ENCODE assay signal across 9 cellular contexts in genomic region chrX:118115948-118116307, GRCh38. TPM values are rescaled to one million over a fixed set of nuclear protein-coding genes. Genes with fewer than 3 reads are reported as not detected.
DNase-seq lines count a peak whose midpoint lies in the region; ATAC-seq, FAIRE-seq and TF ChIP-seq lines count a peak whose summit lies in the region.
"Had no signal": no experiment of that assay in that cellular context is flagged by ENCODE, and none has a peak within 500 bp of the region (broad histone marks: within the 10 kb centered on the region; RNA-seq: fewer than 3 reads in every experiment).

No MANE protein-coding gene starts in this region.

- CTCF ChIA-PET in activated CD4-positive, alpha-beta T cell treated with anti-CD3 and anti-CD28 coated beads for 36 hours (lab: Charles Lee): no interaction called here
- CTCF ChIA-PET in GM12878 (lab: Yijun Ruan, JAX): interaction anchor here (0.7 to 0.8 kb wide), 2 partner anchors 51 to 110 kb away, joined by 3 read pairs; no protein-coding TSS in a partner anchor

- H3K79me2 ChIP-seq in GM12878 (ENCODE audit: control insufficient read depth, insufficient read depth, low read length): no peaks in the 10 kb centered on the region

- ATAC-seq in activated CD4-positive, alpha-beta T cell treated with anti-CD3 and anti-CD28 coated beads for 36 hours: no peak
- peak; percentile 18 for ATAC-seq in GM12878
- no peak for ATAC-seq in GM21381 (IDR thresholded peaks at IDR 0.05; ENCODE audit: unreplicated experiment)

- no TSS peak for BruUV-seq in GM12878 (replicated peaks; lab: Mats Ljungman, UMichigan)

- H3K27ac ChIP-seq in GM12878 (ENCODE audit: control insufficient read depth, insufficient read depth): no peak overlapping the region
- H3K27ac ChIP-seq in kidney (ENCODE audit: low read depth in 2 of 2, low read length in 2 of 2): peak overlapping the region; percentile 74 to 80
- H3K27ac ChIP-seq in thymus (ENCODE audit: low read depth): no peak overlapping the region
- H3K27ac ChIP-seq: BLaER1 had no signal

- peak overlapping the region; percentile 37 for H3K4me3 ChIP-seq in GM12878
- H3K4me3 ChIP-seq in kidney (ENCODE audit: low read length in 2 of 2): peak overlapping the region; percentile 60 to 73
- H3K4me3 ChIP-seq in thymus (ENCODE audit: low read length): peak overlapping the region; percentile 63
- H3K4me3 ChIP-seq: BLaER1 had no signal

- no peaks in the 10 kb centered on the region for H4K20me1 ChIP-seq in GM12878 (ENCODE audit: control insufficient read depth, insufficient read depth)
- H4K20me1 ChIP-seq: BLaER1 had no signal

- H3K4me2 ChIP-seq in GM12878 (ENCODE audit: control insufficient read depth, insufficient read depth): no peak overlapping the region
- H3K4me2 ChIP-seq: BLaER1 had no signal

- in situ Hi-C loops in GM12878 (cut with MboI): no loop called here

- peak overlapping the region; percentile 73 for H3K4me3 Mint-ChIP-seq in activated CD4-positive, alpha-beta T cell treated with anti-CD3 and anti-CD28 coated beads for 36 hours

- TF ChIP-seq RAD21 in GM12878 (IDR thresholded peaks at IDR 0.05; ENCODE audit: insufficient read depth, low read depth, low read length): no peak

- no peaks in the 10 kb centered on the region for H3K9me3 ChIP-seq in GM12878 (replicated peaks; ENCODE audit: control insufficient read depth, insufficient read depth, low read length)
- H3K9me3 ChIP-seq in kidney (ENCODE audit: control insufficient read depth in 1 of 2, low read length in 2 of 2): no peaks in the 10 kb centered on the region
- H3K9me3 ChIP-seq in thymus (ENCODE audit: control insufficient read depth): no peaks in the 10 kb centered on the region

- intact Hi-C loops in activated CD4-positive, alpha-beta T cell treated with anti-CD3 and anti-CD28 coated beads for 36 hours (cut with DNase I, micrococcal nuclease): loop anchor here in 1 of 2 experiments (5.0 kb wide), 1 partner anchor 231 kb away; the partner anchor contains the start of gene WDR44
- intact Hi-C loops in GM12878 (cut with micrococcal nuclease; ENCODE audit: unreplicated experiment): no loop called here
- intact Hi-C loops in kidney (cut with DNase I): no loop called here

- H3K27me3 ChIP-seq in GM12878 (replicated peaks in 1 of 2; ENCODE audit: control insufficient read depth in 2 of 2, insufficient read depth in 2 of 2, low read length in 1 of 2) (no peaks in the 10 kb centered on the region), thymus (ENCODE audit: control insufficient read depth, insufficient read depth) (no peaks in the 10 kb centered on the region)
- H3K27me3 ChIP-seq: BLaER1 had no signal

- no peaks in the 10 kb centered on the region for H3K9me3 Mint-ChIP-seq in activated CD4-positive, alpha-beta T cell treated with anti-CD3 and anti-CD28 coated beads for 36 hours (ENCODE audit: low read depth)

- peaks cover 7% of the 10 kb centered on the region for H3K27me3 Mint-ChIP-seq in activated CD4-positive, alpha-beta T cell treated with anti-CD3 and anti-CD28 coated beads for 36 hours

- TF ChIP-seq POLR2A in GM12878 (IDR thresholded peaks at IDR 0.05; ENCODE audit: low read depth, low read length): no peak

- 53% methylated on average over 5 of the region's 11 CpGs for WGBS in GM12878 (ENCODE audit: insufficient coverage, insufficient replicate concordance, low lambda C conversion rate, missing lambda C conversion rate)
- 11% methylated on average over 11 of the region's 11 CpGs for WGBS in thymus

- no peak for TF ChIP-seq CTCF in GM12878 (IDR thresholded peaks at IDR 0.05 in 2 of 3, conservative IDR thresholded peaks at IDR 0.05 in 1 of 3; ENCODE audit: control insufficient read depth in 2 of 3, extremely low read depth in 1 of 3, insufficient read depth in 1 of 3, low read depth in 3 of 3, low read length in 3 of 3)
- TF ChIP-seq CTCF in kidney (IDR thresholded peaks at IDR 0.05; ENCODE audit: borderline replicate concordance, extremely low read depth, insufficient read depth): no peak

- TF ChIP-seq EP300 in GM12878 (IDR thresholded peaks at IDR 0.05; ENCODE audit: borderline replicate concordance in 1 of 2, control insufficient read depth in 1 of 2, low read depth in 2 of 2, low read length in 2 of 2): no peak

- POLR2A ChIA-PET in activated CD4-positive, alpha-beta T cell treated with anti-CD3 and anti-CD28 coated beads for 36 hours (lab: Charles Lee): no interaction called here
- POLR2A ChIA-PET in GM12878 (lab: Charles Lee): no interaction called here

- H3K36me3 ChIP-seq in GM12878 (ENCODE audit: control insufficient read depth in 2 of 2, insufficient read depth in 2 of 2, low read length in 1 of 2): no peaks in the 10 kb centered on the region
- no peaks in the 10 kb centered on the region for H3K36me3 ChIP-seq in kidney (ENCODE audit: control insufficient read depth in 1 of 2, insufficient read depth in 2 of 2, low read length in 2 of 2)
- H3K36me3 ChIP-seq in thymus (ENCODE audit: control insufficient read depth, insufficient read depth): no peaks in the 10 kb centered on the region
- H3K36me3 ChIP-seq: BLaER1 had no signal

- H2AFZ ChIP-seq in GM12878 (ENCODE audit: control insufficient read depth, low read depth, low read length): no peak overlapping the region

- H3K4me1 ChIP-seq in GM12878 (ENCODE audit: control insufficient read depth, insufficient read depth, low read length): no peaks in the 10 kb centered on the region
- no peaks in the 10 kb centered on the region for H3K4me1 ChIP-seq in kidney (ENCODE audit: control insufficient read depth in 1 of 2, insufficient read depth in 1 of 2, low read depth in 1 of 2, low read length in 2 of 2)
- peaks cover 2% of the 10 kb centered on the region for H3K4me1 ChIP-seq in thymus (ENCODE audit: control insufficient read depth, insufficient read depth, low read length)
- H3K4me1 ChIP-seq: BLaER1 had no signal

- H3K4me1 Mint-ChIP-seq in activated CD4-positive, alpha-beta T cell treated with anti-CD3 and anti-CD28 coated beads for 36 hours: peaks cover 8% of the 10 kb centered on the region

- DNase-seq in activated CD4-positive, alpha-beta T cell treated with anti-CD3 and anti-CD28 coated beads for 36 hours: no peak
- no peak for DNase-seq in activated CD4-positive, alpha-beta T cell treated with anti-CD3 and anti-CD28 coated beads, Interleukin-2, amount 50 U/mL, for 1 hour
- DNase-seq in GM12878 (ENCODE audit: low read depth, low spot score): no peak
- no peak for DNase-seq in kidney
- DNase-seq in HTR-8/SVneo (ENCODE audit: insufficient read length, low spot score): no peak
- DNase-seq in HK-2 (ENCODE audit: unreplicated experiment): no peak

- no peaks in the 10 kb centered on the region for H3K36me3 Mint-ChIP-seq in activated CD4-positive, alpha-beta T cell treated with anti-CD3 and anti-CD28 coated beads for 36 hours (ENCODE audit: low read depth)

- SMC1A ChIA-PET in GM12878 (lab: Charles Lee; ENCODE audit: uncharacterized antibody, unreplicated experiment): interaction anchor here (1.7 kb wide), 1 partner anchor 91 kb away, joined by 3 read pairs; no protein-coding TSS in a partner anchor

- H3K9ac ChIP-seq in GM12878 (ENCODE audit: control insufficient read depth, insufficient read depth, low read length) (no peak overlapping the region; the same call in 1 of the 2 replicates), kidney (ENCODE audit: low read length in 2 of 2) (peak overlapping the region; percentile 60 to 71)
- H3K9ac ChIP-seq: BLaER1 had no signal

- H3K27ac Mint-ChIP-seq in activated CD4-positive, alpha-beta T cell treated with anti-CD3 and anti-CD28 coated beads for 36 hours: peak overlapping the region; percentile 65

- FAIRE-seq in GM12878 (lab: Jason Lieb, UNC): no peak
- FAIRE-seq in kidney (lab: Jason Lieb, UNC): no peak
- no peak for FAIRE-seq in HTR-8/SVneo (lab: Jason Lieb, UNC)

- RAD21 ChIA-PET in GM12878 (lab: Charles Lee; ENCODE audit: unreplicated experiment): no interaction called here

TF ChIP-seq in GM12878, 131 proteins besides CTCF, POLR2A, EP300 and RAD21:
- TF ChIP-seq POU2F2 (IDR thresholded peaks at IDR 0.05; ENCODE audit: borderline replicate concordance, low read depth, low read length) (no peak), SMARCA5 (IDR thresholded peaks at IDR 0.05) (no peak), ZNF207 (IDR thresholded peaks at IDR 0.05; ENCODE audit: borderline replicate concordance) (no peak), HDGF (IDR thresholded peaks at IDR 0.05) (no peak), MYB (IDR thresholded peaks at IDR 0.05; ENCODE audit: borderline replicate concordance, low read depth, low read length) (no peak)
TF ChIP-seq in GM12878: peak in this region for 0.

RNA-seq across cellular contexts. Expression of gene KLHL13, which starts 0.7 kb away (rescaled TPM):
- total RNA-seq in activated CD4-positive, alpha-beta T cell treated with anti-CD3 and anti-CD28 coated beads for 36 hours: 1 to 10 TPM; 2.0 to 3.5 TPM
- total RNA-seq in GM12878 (2013; cell fraction: nucleolus; rRNA removed): 33.5 and 35.1 TPM in 2 replicates
- total RNA-seq in GM12878 (2014; rRNA removed): 15.0 and 18.2 TPM in 2 replicates
- 15.6 and 16.5 TPM in 2 replicates for total RNA-seq in GM12878 (2014; rRNA removed; fragmentation: Illumina TruSeq; extraction: Trizol)
- 13.5 and 14.7 TPM in 2 replicates for total RNA-seq in GM12878 (2021)
- 1.8 TPM for polyA plus RNA-seq in GM12878 (2011; ENCODE audit: low read depth)
- 34.1 and 37.7 TPM in 2 replicates for polyA plus RNA-seq in GM12878 (2011; rRNA removed)
- polyA plus RNA-seq in GM12878 (2011; cell fraction: cytosol; rRNA removed): 21.4 and 22.1 TPM in 2 replicates
- polyA plus RNA-seq in GM12878 (2011; cell fraction: nucleus; rRNA removed): 11.9 and 15.9 TPM in 2 replicates
- polyA plus RNA-seq in GM12878 (2012): 2.1 and 2.4 TPM in 2 replicates
- 15.2 and 15.5 TPM in 2 replicates for polyA plus RNA-seq in GM12878 (2014; fragmentation: Illumina TruSeq; extraction: Trizol)
- polyA plus RNA-seq in GM12878 (2014; fragmentation: Nextera tagmentation; extraction: Ambion mirVana): 10 to 100 TPM in 1 of 2 experiments, 1 to 10 TPM in 1; 8.2 to 14.0 TPM
- polyA plus RNA-seq in GM12878 (2014; rRNA removed): 10.5 and 12.5 TPM in 2 replicates
- polyA plus RNA-seq in GM12878 (2016; fragmentation: Nextera tagmentation; extraction: Ambion mirVana): 10 to 100 TPM; 10.0 to 12.3 TPM
- 47.5 and 52.5 TPM in 2 replicates for polyA minus RNA-seq in GM12878 (2011; rRNA and poly(A)+ RNA removed)
- 13.8 and 14.2 TPM in 2 replicates for polyA minus RNA-seq in GM12878 (2011; cell fraction: cytosol; rRNA and poly(A)+ RNA removed)
- 8.2 and 15.6 TPM in 2 replicates for polyA minus RNA-seq in GM12878 (2011; cell fraction: nucleus; rRNA and poly(A)+ RNA removed)
- 55.4 TPM for total RNA-seq in kidney
- 13.8 TPM for polyA plus RNA-seq in kidney (ENCODE audit: insufficient read depth, low read depth, low replicate concordance)
- polyA plus RNA-seq in thymus: 2.9 TPM

Comparison
In these comparisons a context has a peak if more than half of its experiments do, and no peak if none do; other contexts are left out.
1. H3K27ac ChIP-seq: peak in kidney (2 of 2); none in GM12878 (single experiment) and thymus (single experiment).
2. Peak in every context shown above with its lines, with median percentiles within 50 percentile points of each other: H3K4me3 ChIP-seq.